Comparison of ENCODE assay signal across 10 cellular contexts in genomic region chr5:1293997-1294838, GRCh38. TPM values are rescaled to one million over a fixed set of nuclear protein-coding genes. Genes with fewer than 3 reads are reported as not detected.
A peak's percentile ranks its signal among the peaks of the same experiment; 100 is the strongest.
DNase-seq lines count a peak whose midpoint lies in the region; ATAC-seq and TF ChIP-seq lines count a peak whose summit lies in the region.
"Had no signal": no experiment of that assay in that cellular context is flagged by ENCODE, and none has a peak within 500 bp of the region (broad histone marks: within the 10 kb centered on the region; RNA-seq: fewer than 3 reads in every experiment).

No MANE protein-coding gene starts in this region.

- no peak overlapping the region for H3K4me2 ChIP-seq in neural cell (ENCODE audit: low read length)

- H3K4me1 Mint-ChIP-seq in activated naive CD8-positive, alpha-beta T cell treated with anti-CD3 and anti-CD28 coated beads for 36 hours, result peaks cover 3% of the 10 kb centered on the region

- TF ChIP-seq EP300 in neural cell (conservative IDR thresholded peaks at IDR 0.05; ENCODE audit: poor library complexity, severe bottlenecking), result no peak

- no peaks in the 10 kb centered on the region for H4K20me1 ChIP-seq in neural cell (ENCODE audit: insufficient read depth)

- no peak for TF ChIP-seq RAD21 in neural cell (conservative IDR thresholded peaks at IDR 0.05)

- peak overlapping the region; percentile 57 for H3K4me3 Mint-ChIP-seq in activated naive CD8-positive, alpha-beta T cell treated with anti-CD3 and anti-CD28 coated beads for 36 hours

- H3K9me3 Mint-ChIP-seq in activated naive CD8-positive, alpha-beta T cell treated with anti-CD3 and anti-CD28 coated beads for 36 hours, result no peaks in the 10 kb centered on the region

- H3K27me3 Mint-ChIP-seq in activated naive CD8-positive, alpha-beta T cell treated with anti-CD3 and anti-CD28 coated beads for 36 hours, result no peaks in the 10 kb centered on the region

- no peaks in the 10 kb centered on the region for H3K36me3 Mint-ChIP-seq in activated naive CD8-positive, alpha-beta T cell treated with anti-CD3 and anti-CD28 coated beads for 36 hours

- no peak overlapping the region for H3K9ac ChIP-seq in neural cell (ENCODE audit: low read length)

- ATAC-seq in HG03280 (IDR thresholded peaks at IDR 0.05; ENCODE audit: unreplicated experiment) (peak; percentile 18), HG03175 (IDR thresholded peaks at IDR 0.05; ENCODE audit: unreplicated experiment) (no peak), HG03095 (IDR thresholded peaks at IDR 0.05; ENCODE audit: unreplicated experiment) (no peak)

- no peak for TF ChIP-seq CTCF in neural cell (IDR thresholded peaks at IDR 0.05; ENCODE audit: poor library complexity, severe bottlenecking)

- no peaks in the 10 kb centered on the region for H3K9me3 ChIP-seq in neural cell (ENCODE audit: low read length)

- H3K79me2 ChIP-seq in neural cell (replicated peaks; ENCODE audit: insufficient read depth, low read length), result no peaks in the 10 kb centered on the region

- no peak overlapping the region for H3K27ac Mint-ChIP-seq in activated naive CD8-positive, alpha-beta T cell treated with anti-CD3 and anti-CD28 coated beads for 36 hours

- H3F3A ChIP-seq in neural cell (ENCODE audit: insufficient read depth, low read length, poor library complexity, severe bottlenecking), result no peaks in the 10 kb centered on the region

- H3K9me2 ChIP-seq in neural cell (ENCODE audit: insufficient read depth, low read length), result no peaks in the 10 kb centered on the region

- peak in 2 of 3 experiments; percentile 81 to 88 for DNase-seq in NCI-H1417 (lab: John Stamatoyannopoulos, UW)
- DNase-seq in NCI-H1417 treated with DMSO at 0.1 percent for 48 hours (lab: John Stamatoyannopoulos, UW), result no peak
- no peak for DNase-seq in activated naive CD8-positive, alpha-beta T cell treated with anti-CD3 and anti-CD28 coated beads for 36 hours
- DNase-seq in NCI-H526 treated with DMSO at 0.1 percent for 48 hours (lab: John Stamatoyannopoulos, UW), result no peak

- no peak overlapping the region for H3K27ac ChIP-seq in neural cell (ENCODE audit: low read length)
- H3K27ac ChIP-seq: 22Rv1, epithelial cell of prostate had no signal

- H3K4me3 ChIP-seq in neural cell (ENCODE audit: low read length), result peak overlapping the region; percentile 57

- no peak overlapping the region for H2AFZ ChIP-seq in neural cell (ENCODE audit: low read depth, low read length)

- H3K27me3 ChIP-seq in neural cell (ENCODE audit: insufficient read depth, low read depth, low read length), result peaks cover 21% of the 10 kb centered on the region

- H3K36me3 ChIP-seq in neural cell (ENCODE audit: insufficient read depth, low read length), result no peaks in the 10 kb centered on the region

TF ChIP-seq in neural cell, 6 proteins besides CTCF, POLR2A, EP300 and RAD21:
- no peak for TF ChIP-seq SMC3 (conservative IDR thresholded peaks at IDR 0.05; ENCODE audit: poor library complexity)
- TF ChIP-seq POLR2AphosphoS5 (IDR thresholded peaks at IDR 0.05), result no peak
- TF ChIP-seq TAF1 (IDR thresholded peaks at IDR 0.05; ENCODE audit: low read depth), result no peak
- TF ChIP-seq REST (IDR thresholded peaks at IDR 0.05; ENCODE audit: borderline replicate concordance), result no peak
- TF ChIP-seq EZH2 (IDR thresholded peaks at IDR 0.05; ENCODE audit: borderline replicate concordance, insufficient read depth, low read length, poor library complexity, severe bottlenecking), result no peak
- no peak for TF ChIP-seq MXI1 (conservative IDR thresholded peaks at IDR 0.05; ENCODE audit: poor library complexity, severe bottlenecking)
TF ChIP-seq in neural cell: peak in this region for 0.

RNA-seq across cellular contexts. Expression of gene TERT, which starts 0.7 kb away (rescaled TPM):
- 1 to 10 TPM; 6.0 to 6.2 TPM for total RNA-seq in activated naive CD8-positive, alpha-beta T cell treated with anti-CD3 and anti-CD28 coated beads for 36 hours
- not detected in 2 replicates for polyA plus RNA-seq in neural cell
- not detected in 2 replicates for polyA minus RNA-seq in neural cell

RNA-seq across cellular contexts. Expression of gene CLPTM1L, which starts 50.7 kb away (rescaled TPM):
- total RNA-seq in activated naive CD8-positive, alpha-beta T cell treated with anti-CD3 and anti-CD28 coated beads for 36 hours, result 10 to 100 TPM; 90.0 to 91.6 TPM
- 61.6 and 78.9 TPM in 2 replicates for polyA plus RNA-seq in neural cell
- 77.9 and 110 TPM in 2 replicates for polyA minus RNA-seq in neural cell

Comparison
In these comparisons a context has a peak if more than half of its experiments do, and no peak if none do; other contexts are left out.
1. DNase-seq: peak in NCI-H1417 (2 of 3); none in NCI-H1417 treated with DMSO at 0.1 percent for 48 hours (single experiment), activated naive CD8-positive, alpha-beta T cell treated with anti-CD3 and anti-CD28 coated beads for 36 hours (single experiment) and NCI-H526 treated with DMSO at 0.1 percent for 48 hours (single experiment).